14 cellular contexts compared by ENCODE assay signal in genomic region chr12:104213952-104214351, GRCh38. TPM values are rescaled to one million over a fixed set of nuclear protein-coding genes. Genes with fewer than 3 reads are reported as not detected.
DNase-seq lines count a peak whose midpoint lies in the region; TF ChIP-seq lines count a peak whose summit lies in the region.
"Had no signal": no experiment of that assay in that cellular context is flagged by ENCODE, and none has a peak within 500 bp of the region (broad histone marks: within the 10 kb centered on the region; RNA-seq: fewer than 3 reads in every experiment).

No MANE protein-coding gene starts in this region.

- no peaks in the 10 kb centered on the region for H3K36me3 ChIP-seq in ACC112 (ENCODE audit: insufficient read depth, low read length)
- H3K36me3 ChIP-seq in SJSA1: no peaks in the 10 kb centered on the region
- H3K36me3 ChIP-seq: lower lobe of right lung had no signal

- H3K27me3 ChIP-seq in ACC112 (ENCODE audit: insufficient read depth, low read length) (no peaks in the 10 kb centered on the region), SJSA1 (replicated peaks) (no peaks in the 10 kb centered on the region)

- H3K4me3 Mint-ChIP-seq in osteocyte (ENCODE audit: unreplicated experiment): no peak overlapping the region

- H2AFZ ChIP-seq in ACC112 (ENCODE audit: low read length, unreplicated experiment): peak overlapping the region; percentile 55

- H3K79me2 ChIP-seq in ACC112 (ENCODE audit: control insufficient read depth, insufficient read depth, low read length, unreplicated experiment): peaks cover 12% of the 10 kb centered on the region

- H3K9me3 ChIP-seq in SJSA1 (replicated peaks): no peaks in the 10 kb centered on the region; the same call in 1 of the 2 replicates
- H3K9me3 ChIP-seq: lower lobe of right lung had no signal

- DNase-seq in GM04504 (ENCODE audit: low read depth) (peak; percentile 99), SJSA1 (ENCODE audit: low read depth in 1 of 2, low spot score in 2 of 2) (peak; percentile 86 to 89), fibroblast of the conjunctiva (ENCODE audit: low read depth) (peak; percentile 89), cerebellar cortex (ENCODE audit: low spot score) (no peak), osteocyte (ENCODE audit: extremely low spot score, unreplicated experiment) (no peak), cortex of kidney (lab: John Stamatoyannopoulos, UW) (no peak)
- DNase-seq in activated CD8-positive, alpha-beta memory T cell treated with anti-CD3 and anti-CD28 coated beads for 24 hours: no peak
- DNase-seq: activated CD4-positive, CD25-positive, alpha-beta regulatory T cell treated with anti-CD3 and anti-CD28 coated beads, Interleukin-2, amount 50 U/mL, for 72 hours; C1 segment of cervical spinal cord; lower lobe of right lung; posterior cingulate gyrus had no signal

- no peak overlapping the region for H3K27ac ChIP-seq in ACC112 (ENCODE audit: low read depth, low read length)
- no peak overlapping the region for H3K27ac ChIP-seq in SJSA1
- H3K27ac ChIP-seq: lower lobe of right lung, SK-N-MC had no signal

- H3K4me1 ChIP-seq in ACC112 (ENCODE audit: control insufficient read depth, insufficient read depth, low read length, unreplicated experiment): peaks cover 5% of the 10 kb centered on the region
- peaks cover 16% of the 10 kb centered on the region for H3K4me1 ChIP-seq in SJSA1 (replicated peaks)

- H3K27ac Mint-ChIP-seq in osteocyte (ENCODE audit: unreplicated experiment): no peak overlapping the region

- TF ChIP-seq CTCF in osteocyte (IDR thresholded peaks at IDR 0.05): no peak

- H3K36me3 Mint-ChIP-seq in osteocyte (ENCODE audit: unreplicated experiment): no peaks in the 10 kb centered on the region

- H3K9me3 Mint-ChIP-seq in osteocyte (ENCODE audit: unreplicated experiment): peaks cover 4% of the 10 kb centered on the region

- H3K4me3 ChIP-seq in ACC112 (ENCODE audit: low read depth, low read length) (no peak overlapping the region), SJSA1 (no peak overlapping the region)
- H3K4me3 ChIP-seq: GM12878, lower lobe of right lung, SK-N-MC had no signal

- peaks cover 9% of the 10 kb centered on the region for H3K4me1 Mint-ChIP-seq in osteocyte (ENCODE audit: unreplicated experiment)

- no peaks in the 10 kb centered on the region for H3K27me3 Mint-ChIP-seq in osteocyte (ENCODE audit: unreplicated experiment)

RNA-seq across cellular contexts. Expression of gene TXNRD1, which starts 1.6 kb away (rescaled TPM):
- total RNA-seq in SJSA1 (2014; rRNA removed; shearing (Covaris generic)): 294 and 378 TPM in 2 replicates
- total RNA-seq in osteocyte: 88.6 and 100 TPM in 2 replicates

Comparison
In these comparisons a context has a peak if more than half of its experiments do, and no peak if none do; other contexts are left out.
1. DNase-seq: peak in GM04504 (single experiment), SJSA1 (2 of 2) and fibroblast of the conjunctiva (single experiment); none in cerebellar cortex (single experiment), osteocyte (single experiment), cortex of kidney (single experiment) and activated CD8-positive, alpha-beta memory T cell treated with anti-CD3 and anti-CD28 coated beads for 24 hours (single experiment).